1 cellular context compared by ENCODE assay signal in the genomic region with DNA sequence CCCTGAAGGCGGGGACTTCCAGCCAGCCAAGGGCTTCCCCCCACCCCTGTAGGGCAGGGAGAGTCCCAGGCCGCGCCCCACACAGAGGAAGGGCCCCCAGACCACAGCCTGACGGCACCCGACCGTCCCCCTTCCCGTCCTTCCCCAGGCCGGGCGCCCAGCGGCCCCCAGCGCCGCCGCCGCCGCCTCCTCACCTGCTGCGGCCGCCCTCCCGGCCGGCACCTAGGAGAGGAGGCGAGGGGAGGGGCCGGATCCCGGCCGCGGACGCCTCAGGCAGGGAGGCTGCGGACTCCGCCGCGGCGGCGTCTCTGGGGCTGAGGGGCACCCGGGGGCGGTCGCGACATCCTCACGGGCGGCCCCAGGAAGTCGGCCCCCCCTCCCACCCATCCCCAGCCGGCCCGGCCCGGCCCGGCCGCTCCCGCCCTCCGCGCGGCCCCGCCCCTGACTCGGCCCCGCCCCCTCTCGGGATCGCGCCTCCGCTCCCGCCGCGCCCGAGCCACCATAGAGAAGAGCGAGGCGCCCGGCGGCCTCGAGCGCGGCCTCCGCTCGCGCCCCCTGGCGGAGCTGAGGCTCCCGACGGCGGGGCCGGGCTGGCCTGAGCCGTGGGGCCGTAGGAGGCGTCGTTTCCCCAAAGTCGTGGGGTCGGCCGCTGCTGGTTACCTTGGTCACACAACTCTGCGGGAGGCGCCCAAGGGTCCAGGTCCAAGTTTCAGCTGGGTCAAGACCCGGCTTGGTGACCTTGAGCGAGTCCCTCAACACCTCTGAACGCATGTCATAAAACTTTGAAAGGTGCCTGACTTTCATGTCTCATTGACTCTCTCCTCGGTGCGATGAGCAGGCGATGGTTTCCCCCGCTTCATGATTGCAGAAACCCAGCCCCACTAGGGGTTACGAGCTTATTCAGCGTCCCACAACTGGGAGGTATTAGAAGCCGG.
TF ChIP-seq lines count a peak whose summit lies in the region.

No MANE protein-coding gene starts in this region.

TF ChIP-seq in HepG2, 621 proteins besides CTCF, POLR2A, EP300 and RAD21 (continued from another document and continues in another):
- TF ChIP-seq, protein P1, sequence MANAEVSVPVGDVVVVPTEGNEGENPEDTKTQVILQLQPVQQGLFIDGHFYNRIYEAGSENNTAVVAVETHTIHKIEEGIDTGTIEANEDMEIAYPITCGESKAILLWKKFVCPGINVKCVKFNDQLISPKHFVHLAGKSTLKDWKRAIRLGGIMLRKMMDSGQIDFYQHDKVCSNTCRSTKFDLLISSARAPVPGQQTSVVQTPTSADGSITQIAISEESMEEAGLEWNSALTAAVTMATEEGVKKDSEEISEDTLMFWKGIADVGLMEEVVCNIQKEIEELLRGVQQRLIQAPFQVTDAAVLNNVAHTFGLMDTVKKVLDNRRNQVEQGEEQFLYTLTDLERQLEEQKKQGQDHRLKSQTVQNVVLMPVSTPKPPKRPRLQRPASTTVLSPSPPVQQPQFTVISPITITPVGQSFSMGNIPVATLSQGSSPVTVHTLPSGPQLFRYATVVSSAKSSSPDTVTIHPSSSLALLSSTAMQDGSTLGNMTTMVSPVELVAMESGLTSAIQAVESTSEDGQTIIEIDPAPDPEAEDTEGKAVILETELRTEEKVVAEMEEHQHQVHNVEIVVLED (CRISPR knock-in tag; IDR thresholded peaks at IDR 0.05; ENCODE audit: borderline replicate concordance) = no peak
- TF ChIP-seq KLF9 (CRISPR knock-in tag; IDR thresholded peaks at IDR 0.05; ENCODE audit: low read depth) = no peak
- TF ChIP-seq ZNF619 (CRISPR knock-in tag; IDR thresholded peaks at IDR 0.05) = no peak
- TF ChIP-seq ARNTL (CRISPR knock-in tag; IDR thresholded peaks at IDR 0.05) = no peak
- TF ChIP-seq SMAD1 (CRISPR knock-in tag; IDR thresholded peaks at IDR 0.05; ENCODE audit: borderline replicate concordance, low read depth) = no peak
- TF ChIP-seq TBL1XR1 (IDR thresholded peaks at IDR 0.05; ENCODE audit: borderline replicate concordance, low read length, partially characterized antibody) = no peak
- TF ChIP-seq TCF12 (IDR thresholded peaks at IDR 0.05) = no peak
- no peak for TF ChIP-seq TCF12 (CRISPR knock-in tag; IDR thresholded peaks at IDR 0.05)
- TF ChIP-seq, protein P2, sequence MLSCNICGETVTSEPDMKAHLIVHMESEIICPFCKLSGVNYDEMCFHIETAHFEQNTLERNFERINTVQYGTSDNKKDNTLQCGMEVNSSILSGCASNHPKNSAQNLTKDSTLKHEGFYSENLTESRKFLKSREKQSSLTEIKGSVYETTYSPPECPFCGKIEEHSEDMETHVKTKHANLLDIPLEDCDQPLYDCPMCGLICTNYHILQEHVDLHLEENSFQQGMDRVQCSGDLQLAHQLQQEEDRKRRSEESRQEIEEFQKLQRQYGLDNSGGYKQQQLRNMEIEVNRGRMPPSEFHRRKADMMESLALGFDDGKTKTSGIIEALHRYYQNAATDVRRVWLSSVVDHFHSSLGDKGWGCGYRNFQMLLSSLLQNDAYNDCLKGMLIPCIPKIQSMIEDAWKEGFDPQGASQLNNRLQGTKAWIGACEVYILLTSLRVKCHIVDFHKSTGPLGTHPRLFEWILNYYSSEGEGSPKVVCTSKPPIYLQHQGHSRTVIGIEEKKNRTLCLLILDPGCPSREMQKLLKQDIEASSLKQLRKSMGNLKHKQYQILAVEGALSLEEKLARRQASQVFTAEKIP (CRISPR knock-in tag; IDR thresholded peaks at IDR 0.05; ENCODE audit: borderline replicate concordance) = no peak
- TF ChIP-seq SIN3B (IDR thresholded peaks at IDR 0.05; ENCODE audit: low read length) = no peak
- no peak for TF ChIP-seq YEATS2 (CRISPR knock-in tag; IDR thresholded peaks at IDR 0.05; ENCODE audit: borderline replicate concordance)
- no peak for TF ChIP-seq ZNF570 (CRISPR knock-in tag; IDR thresholded peaks at IDR 0.05; ENCODE audit: borderline replicate concordance)
- TF ChIP-seq CBFB (CRISPR knock-in tag; IDR thresholded peaks at IDR 0.05) = no peak
- TF ChIP-seq, protein P3, sequence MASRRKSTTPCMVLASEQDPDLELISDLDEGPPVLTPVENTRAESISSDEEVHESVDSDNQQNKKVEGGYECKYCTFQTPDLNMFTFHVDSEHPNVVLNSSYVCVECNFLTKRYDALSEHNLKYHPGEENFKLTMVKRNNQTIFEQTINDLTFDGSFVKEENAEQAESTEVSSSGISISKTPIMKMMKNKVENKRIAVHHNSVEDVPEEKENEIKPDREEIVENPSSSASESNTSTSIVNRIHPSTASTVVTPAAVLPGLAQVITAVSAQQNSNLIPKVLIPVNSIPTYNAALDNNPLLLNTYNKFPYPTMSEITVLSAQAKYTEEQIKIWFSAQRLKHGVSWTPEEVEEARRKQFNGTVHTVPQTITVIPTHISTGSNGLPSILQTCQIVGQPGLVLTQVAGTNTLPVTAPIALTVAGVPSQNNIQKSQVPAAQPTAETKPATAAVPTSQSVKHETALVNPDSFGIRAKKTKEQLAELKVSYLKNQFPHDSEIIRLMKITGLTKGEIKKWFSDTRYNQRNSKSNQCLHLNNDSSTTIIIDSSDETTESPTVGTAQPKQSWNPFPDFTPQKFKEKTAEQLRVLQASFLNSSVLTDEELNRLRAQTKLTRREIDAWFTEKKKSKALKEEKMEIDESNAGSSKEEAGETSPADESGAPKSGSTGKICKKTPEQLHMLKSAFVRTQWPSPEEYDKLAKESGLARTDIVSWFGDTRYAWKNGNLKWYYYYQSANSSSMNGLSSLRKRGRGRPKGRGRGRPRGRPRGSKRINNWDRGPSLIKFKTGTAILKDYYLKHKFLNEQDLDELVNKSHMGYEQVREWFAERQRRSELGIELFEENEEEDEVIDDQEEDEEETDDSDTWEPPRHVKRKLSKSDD (CRISPR knock-in tag; IDR thresholded peaks at IDR 0.05; ENCODE audit: low read depth) = no peak
- no peak for TF ChIP-seq EEA1 (CRISPR knock-in tag; IDR thresholded peaks at IDR 0.05; ENCODE audit: borderline replicate concordance)
- TF ChIP-seq ZNF550 (CRISPR knock-in tag; IDR thresholded peaks at IDR 0.05; ENCODE audit: borderline replicate concordance) = no peak
- TF ChIP-seq ZC3H13 (CRISPR knock-in tag; IDR thresholded peaks at IDR 0.05) = no peak
- TF ChIP-seq HCFC1 (IDR thresholded peaks at IDR 0.05; ENCODE audit: low read depth, low read length) = no peak
- TF ChIP-seq, protein P4, sequence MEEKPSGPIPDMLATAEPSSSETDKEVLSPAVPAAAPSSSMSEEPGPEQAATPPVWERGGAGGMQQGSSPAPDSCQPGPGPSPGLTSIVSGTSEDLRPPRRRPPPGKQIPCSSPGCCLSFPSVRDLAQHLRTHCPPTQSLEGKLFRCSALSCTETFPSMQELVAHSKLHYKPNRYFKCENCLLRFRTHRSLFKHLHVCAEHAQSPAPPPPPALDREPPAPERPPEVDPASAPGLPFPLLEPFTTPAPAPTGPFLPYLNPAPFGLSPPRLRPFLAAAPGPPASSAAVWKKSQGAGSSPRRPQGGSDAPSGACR (CRISPR knock-in tag; IDR thresholded peaks at IDR 0.05) = no peak
- TF ChIP-seq SRSF4 (IDR thresholded peaks at IDR 0.05; ENCODE audit: low read depth, low read length, poor library complexity, severe bottlenecking) = no peak
- no peak for TF ChIP-seq ZSCAN25 (CRISPR knock-in tag; IDR thresholded peaks at IDR 0.05)
- no peak for TF ChIP-seq ZNF326 (CRISPR knock-in tag; IDR thresholded peaks at IDR 0.05; ENCODE audit: borderline replicate concordance)
- TF ChIP-seq DMTF1 (CRISPR knock-in tag; IDR thresholded peaks at IDR 0.05) = no peak
- TF ChIP-seq PHF20 (CRISPR knock-in tag; IDR thresholded peaks at IDR 0.05) = 0 out of 2 replicates have a peak, but pooled peaks have one; percentile 13
- no peak; the same call in 1 of the 2 replicates for TF ChIP-seq TAF1 (CRISPR knock-in tag; IDR thresholded peaks at IDR 0.05)
- TF ChIP-seq, protein P5, sequence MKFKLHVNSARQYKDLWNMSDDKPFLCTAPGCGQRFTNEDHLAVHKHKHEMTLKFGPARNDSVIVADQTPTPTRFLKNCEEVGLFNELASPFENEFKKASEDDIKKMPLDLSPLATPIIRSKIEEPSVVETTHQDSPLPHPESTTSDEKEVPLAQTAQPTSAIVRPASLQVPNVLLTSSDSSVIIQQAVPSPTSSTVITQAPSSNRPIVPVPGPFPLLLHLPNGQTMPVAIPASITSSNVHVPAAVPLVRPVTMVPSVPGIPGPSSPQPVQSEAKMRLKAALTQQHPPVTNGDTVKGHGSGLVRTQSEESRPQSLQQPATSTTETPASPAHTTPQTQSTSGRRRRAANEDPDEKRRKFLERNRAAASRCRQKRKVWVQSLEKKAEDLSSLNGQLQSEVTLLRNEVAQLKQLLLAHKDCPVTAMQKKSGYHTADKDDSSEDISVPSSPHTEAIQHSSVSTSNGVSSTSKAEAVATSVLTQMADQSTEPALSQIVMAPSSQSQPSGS (CRISPR knock-in tag; IDR thresholded peaks at IDR 0.05) = no peak
- no peak for TF ChIP-seq JDP2 (CRISPR knock-in tag; IDR thresholded peaks at IDR 0.05; ENCODE audit: borderline replicate concordance)
- TF ChIP-seq SMAD9 (CRISPR knock-in tag; IDR thresholded peaks at IDR 0.05) = no peak
- TF ChIP-seq ZNF333 (CRISPR knock-in tag; IDR thresholded peaks at IDR 0.05; ENCODE audit: borderline replicate concordance) = no peak
- TF ChIP-seq ZNF562 (CRISPR knock-in tag; IDR thresholded peaks at IDR 0.05; ENCODE audit: borderline replicate concordance) = no peak
- TF ChIP-seq SETDB1 (CRISPR knock-in tag; IDR thresholded peaks at IDR 0.05; ENCODE audit: borderline replicate concordance) = no peak
- TF ChIP-seq ZNF124 (CRISPR knock-in tag; IDR thresholded peaks at IDR 0.05) = no peak
- no peak for TF ChIP-seq ZNF670 (CRISPR knock-in tag; IDR thresholded peaks at IDR 0.05; ENCODE audit: borderline replicate concordance)
- TF ChIP-seq ZC3H4 (CRISPR knock-in tag; IDR thresholded peaks at IDR 0.05; ENCODE audit: borderline replicate concordance) = no peak
- no peak for TF ChIP-seq RBAK (CRISPR knock-in tag; IDR thresholded peaks at IDR 0.05)
- 0 out of 2 replicates have a peak, but pooled peaks have one; percentile 1 for TF ChIP-seq ZBTB7A (CRISPR knock-in tag; IDR thresholded peaks at IDR 0.05)
- no peak for TF ChIP-seq KAT7 (CRISPR knock-in tag; IDR thresholded peaks at IDR 0.05; ENCODE audit: borderline replicate concordance)
- no peak for TF ChIP-seq ZNF720 (CRISPR knock-in tag; IDR thresholded peaks at IDR 0.05)
- TF ChIP-seq ZNF773 (CRISPR knock-in tag; IDR thresholded peaks at IDR 0.05; ENCODE audit: borderline replicate concordance) = 0 out of 2 replicates have a peak, but pooled peaks have one; percentile 45
- no peak for TF ChIP-seq ZFP1 (CRISPR knock-in tag; IDR thresholded peaks at IDR 0.05)
- TF ChIP-seq, protein P6, sequence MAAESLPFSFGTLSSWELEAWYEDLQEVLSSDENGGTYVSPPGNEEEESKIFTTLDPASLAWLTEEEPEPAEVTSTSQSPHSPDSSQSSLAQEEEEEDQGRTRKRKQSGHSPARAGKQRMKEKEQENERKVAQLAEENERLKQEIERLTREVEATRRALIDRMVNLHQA (CRISPR knock-in tag; IDR thresholded peaks at IDR 0.05) = no peak
- TF ChIP-seq GABPA (IDR thresholded peaks at IDR 0.05; ENCODE audit: low read depth, low read length) = no peak
- no peak for TF ChIP-seq GABPA (CRISPR knock-in tag; IDR thresholded peaks at IDR 0.05; ENCODE audit: low read depth)
- TF ChIP-seq CERS6 (CRISPR knock-in tag; IDR thresholded peaks at IDR 0.05) = no peak
- no peak for TF ChIP-seq KLF16 (CRISPR knock-in tag; IDR thresholded peaks at IDR 0.05)
- TF ChIP-seq EZH2 (conservative IDR thresholded peaks at IDR 0.05; ENCODE audit: low read depth, low read length) = no peak
- TF ChIP-seq, protein P7, sequence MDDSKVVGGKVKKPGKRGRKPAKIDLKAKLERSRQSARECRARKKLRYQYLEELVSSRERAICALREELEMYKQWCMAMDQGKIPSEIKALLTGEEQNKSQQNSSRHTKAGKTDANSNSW (CRISPR knock-in tag; IDR thresholded peaks at IDR 0.05; ENCODE audit: borderline replicate concordance) = no peak
- TF ChIP-seq NKX3-1 (CRISPR knock-in tag; IDR thresholded peaks at IDR 0.05) = no peak
- TF ChIP-seq HOXA5 (CRISPR knock-in tag; IDR thresholded peaks at IDR 0.05) = 0 out of 2 replicates have a peak, but pooled peaks have one; percentile 61
- TF ChIP-seq ZBTB42 (CRISPR knock-in tag; IDR thresholded peaks at IDR 0.05) = no peak
- TF ChIP-seq ZNF607 (CRISPR knock-in tag; IDR thresholded peaks at IDR 0.05; ENCODE audit: borderline replicate concordance) = no peak
- TF ChIP-seq NR2C2 (CRISPR knock-in tag; IDR thresholded peaks at IDR 0.05; ENCODE audit: borderline replicate concordance) = no peak
- no peak for TF ChIP-seq RNF2 (conservative IDR thresholded peaks at IDR 0.05; ENCODE audit: low read depth)
- TF ChIP-seq ZNF839 (CRISPR knock-in tag; IDR thresholded peaks at IDR 0.05; ENCODE audit: borderline replicate concordance) = no peak
- no peak for TF ChIP-seq ATM (IDR thresholded peaks at IDR 0.05; ENCODE audit: borderline replicate concordance)
- TF ChIP-seq U2AF2 (IDR thresholded peaks at IDR 0.05; ENCODE audit: low read depth, low read length) = no peak
- TF ChIP-seq, protein P8, sequence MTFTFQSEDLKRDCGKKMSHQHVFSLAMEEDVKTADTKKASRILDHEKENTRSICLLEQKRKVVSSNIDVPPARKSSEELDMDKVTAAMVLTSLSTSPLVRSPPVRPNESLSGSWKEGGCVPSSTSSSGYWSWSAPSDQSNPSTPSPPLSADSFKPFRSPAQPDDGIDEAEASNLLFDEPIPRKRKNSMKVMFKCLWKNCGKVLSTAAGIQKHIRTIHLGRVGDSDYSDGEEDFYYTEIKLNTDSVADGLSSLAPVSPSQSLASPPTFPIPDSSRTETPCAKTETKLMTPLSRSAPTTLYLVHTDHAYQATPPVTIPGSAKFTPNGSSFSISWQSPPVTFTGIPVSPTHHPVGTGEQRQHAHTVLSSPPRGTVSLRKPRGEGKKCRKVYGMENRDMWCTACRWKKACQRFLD (CRISPR knock-in tag; IDR thresholded peaks at IDR 0.05; ENCODE audit: borderline replicate concordance) = no peak
- no peak for TF ChIP-seq ZNF564 (CRISPR knock-in tag; IDR thresholded peaks at IDR 0.05)
